In genomic region chr5:17665836-17666235, GRCh38 we compare ENCODE assay signal across 24 cellular contexts. TPM values are rescaled to one million over a fixed set of nuclear protein-coding genes. Genes with fewer than 3 reads are reported as not detected.
"Had no signal": no experiment of that assay in that cellular context is flagged by ENCODE, and none has a peak within 500 bp of the region (broad histone marks: within the 10 kb centered on the region; RNA-seq: fewer than 3 reads in every experiment).

No MANE protein-coding gene starts in this region.

- H3K79me2 ChIP-seq: parathyroid adenoma had no signal

- DNase-seq: activated gamma-delta T cell treated with Interleukin-2 at 50 U/mL for 16 hours; activated T-cell treated with anti-CD3 and anti-CD28 coated beads, Interleukin-2, amount 50 U/mL, for 1 hour; aorta; brain microvascular endothelial cell; caudate nucleus; effector CD4-positive, alpha-beta T cell; heart right ventricle; islet precursor cell; left cardiac atrium; small intestine; stimulated activated naive CD4-positive, alpha-beta T cell; WERI-Rb-1 had no signal

- H3K4me1 ChIP-seq: heart right ventricle, parathyroid adenoma, vagina had no signal

- H3K27me3 ChIP-seq: brain microvascular endothelial cell, heart right ventricle, vagina had no signal

- H3K36me3 Mint-ChIP-seq: type B pancreatic cell had no signal

- ATAC-seq: activated naive CD4-positive, alpha-beta T cell treated with anti-CD3 and anti-CD28 coated beads, Interleukin-2, amount 50 U/mL, for 72 hours; heart right ventricle; left cardiac atrium; sciatic nerve had no signal

- H2AFZ ChIP-seq: parathyroid adenoma had no signal

- H3K27ac Mint-ChIP-seq: activated naive CD4-positive, alpha-beta T cell treated with anti-CD3 and anti-CD28 coated beads, Interleukin-2, amount 50 U/mL, for 72 hours; dendritic cell treated with granulocyte-macrophage colony-stimulating factor and Interleukin-4, amounts not matched to agents 40 ng/mL and 50 ng/mL, for 4 days; nephron; type B pancreatic cell had no signal

- H3K27me3 Mint-ChIP-seq: dendritic cell treated with granulocyte-macrophage colony-stimulating factor and Interleukin-4, amounts not matched to agents 40 ng/mL and 50 ng/mL, for 4 days; type B pancreatic cell had no signal

- H3K27ac ChIP-seq: brain microvascular endothelial cell, heart right ventricle, parathyroid adenoma, thoracic aorta, vagina, WERI-Rb-1 had no signal

- H3K4me1 Mint-ChIP-seq: nephron had no signal

- H3K4me3 Mint-ChIP-seq: dendritic cell treated with granulocyte-macrophage colony-stimulating factor and Interleukin-4, amounts not matched to agents 40 ng/mL and 50 ng/mL, for 4 days; nephron; type B pancreatic cell had no signal

- H3K9ac ChIP-seq: parathyroid adenoma had no signal

- H3K4me3 ChIP-seq: heart right ventricle, thoracic aorta, vagina had no signal

RNA-seq across cellular contexts. Expression of gene TAF11L14, which starts 31.6 kb away (rescaled TPM):
- total RNA-seq: activated naive CD4-positive, alpha-beta T cell treated with anti-CD3 and anti-CD28 coated beads, Interleukin-2, amount 50 U/mL, for 72 hours; aorta; epithelial cell of proximal tubule; fibroblast of villous mesenchyme; heart right ventricle; left cardiac atrium; liver; sciatic nerve; thoracic aorta; vagina had no signal
- polyA plus RNA-seq: adipose tissue, aorta, heart right ventricle, liver, small intestine had no signal

RNA-seq across cellular contexts. Expression of gene TAF11L13, which starts 33.9 kb away (rescaled TPM):
- total RNA-seq: activated naive CD4-positive, alpha-beta T cell treated with anti-CD3 and anti-CD28 coated beads, Interleukin-2, amount 50 U/mL, for 72 hours; aorta; epithelial cell of proximal tubule; fibroblast of villous mesenchyme; heart right ventricle; left cardiac atrium; liver; sciatic nerve; thoracic aorta; vagina had no signal
- polyA plus RNA-seq: adipose tissue, aorta, heart right ventricle, liver, small intestine had no signal

RNA-seq across cellular contexts. Expression of gene TAF11L12, which starts 55.6 kb away (rescaled TPM):
- total RNA-seq: activated naive CD4-positive, alpha-beta T cell treated with anti-CD3 and anti-CD28 coated beads, Interleukin-2, amount 50 U/mL, for 72 hours; aorta; epithelial cell of proximal tubule; fibroblast of villous mesenchyme; heart right ventricle; left cardiac atrium; liver; sciatic nerve; thoracic aorta; vagina had no signal
- polyA plus RNA-seq: adipose tissue, aorta, heart right ventricle, liver, small intestine had no signal
